ENCODE assay signal across 20 cellular contexts in genomic region chr13:95533545-95534135, GRCh38. TPM values are rescaled to one million over a fixed set of nuclear protein-coding genes. Genes with fewer than 3 reads are reported as not detected.
A peak's percentile ranks its signal among the peaks of the same experiment; 100 is the strongest.
DNase-seq lines count a peak whose midpoint lies in the region; ATAC-seq, FAIRE-seq and TF ChIP-seq lines count a peak whose summit lies in the region.
"Had no signal": no experiment of that assay in that cellular context is flagged by ENCODE, and none has a peak within 500 bp of the region (broad histone marks: within the 10 kb centered on the region; RNA-seq: fewer than 3 reads in every experiment).

No MANE protein-coding gene starts in this region.

- H3K9me3 Mint-ChIP-seq in MCF 10A (ENCODE audit: unreplicated experiment): peaks cover under 1% of the 10 kb centered on the region
- H3K9me3 Mint-ChIP-seq: dendritic cell treated with granulocyte-macrophage colony-stimulating factor and Interleukin-4, amounts not matched to agents 40 ng/mL and 50 ng/mL, for 4 days; nephron had no signal

- dilution Hi-C loops in mammary epithelial cell (cut with HindIII; ENCODE audit: low sequenced_read_pairs): no loop called here

- no peak for TF ChIP-seq EP300 in gastroesophageal sphincter (IDR thresholded peaks at IDR 0.05)

- POLR2A ChIA-PET in MCF 10A (lab: Yijun Ruan, JAX): interaction anchor here (0.7 kb wide), 1 partner anchor 16 kb away, joined by 3 read pairs; no protein-coding TSS in a partner anchor

- H2AFZ ChIP-seq in mammary epithelial cell (ENCODE audit: low read depth, low read length): no peak overlapping the region

- BruUV-seq in MCF 10A (replicated peaks; lab: Mats Ljungman, UMichigan) (no TSS peak), mammary epithelial cell (replicated peaks; lab: Mats Ljungman, UMichigan) (no TSS peak)

- H3K27me3 ChIP-seq in mammary epithelial cell (ENCODE audit: insufficient read depth, low read length) (no peaks in the 10 kb centered on the region), gastroesophageal sphincter (peaks cover 11% of the 10 kb centered on the region)

- 97% methylated on average over 7 of the region's 7 CpGs for WGBS in mammary epithelial cell (ENCODE audit: low coverage, missing lambda C conversion rate)
- WGBS in gastroesophageal sphincter (ENCODE audit: low coverage in 1 of 2), 2 donors: 59 to 70% methylated on average over 3 to 7 of the region's 7 CpGs

- H3K4me1 ChIP-seq in mammary epithelial cell (ENCODE audit: insufficient read depth, low read length) (peaks cover 26% of the 10 kb centered on the region), gastroesophageal sphincter (no peaks in the 10 kb centered on the region)
- H3K4me1 ChIP-seq: breast epithelium, tibial artery had no signal

- H3K4me3 ChIP-seq in mammary epithelial cell (replicated peaks in 1 of 3; ENCODE audit: insufficient read depth in 1 of 3, low read depth in 2 of 3, low read length in 3 of 3) (no peak overlapping the region), gastroesophageal sphincter (no peak overlapping the region)
- H3K4me3 ChIP-seq: A549, breast epithelium, esophagus squamous epithelium, SK-N-MC, tibial artery had no signal

- no peak overlapping the region for H3K9ac ChIP-seq in mammary epithelial cell (ENCODE audit: insufficient read depth, low read length)

- H3K4me3 Mint-ChIP-seq in MCF 10A (ENCODE audit: unreplicated experiment): no peak overlapping the region
- H3K4me3 Mint-ChIP-seq: dendritic cell treated with granulocyte-macrophage colony-stimulating factor and Interleukin-4, amounts not matched to agents 40 ng/mL and 50 ng/mL, for 4 days had no signal

- DNase-seq in MCF 10A (ENCODE audit: unreplicated experiment): peak; percentile 27
- no peak for DNase-seq in mammary epithelial cell
- DNase-seq in dermis blood vessel endothelial cell: peak; percentile 38
- DNase-seq in lung microvascular endothelial cell (ENCODE audit: low read depth in 2 of 2): peak; percentile 46 to 48
- no peak for DNase-seq in urothelium cell line (ENCODE audit: low spot score)
- DNase-seq: activated CD4-positive, alpha-beta T cell treated with anti-CD3 and anti-CD28 coated beads for 1 hour; esophagus squamous epithelium; NCI-H187; tibial artery had no signal

- H3K9me3 ChIP-seq in mammary epithelial cell (replicated peaks; ENCODE audit: insufficient read depth, low read length) (no peaks in the 10 kb centered on the region), gastroesophageal sphincter (no peaks in the 10 kb centered on the region)
- H3K9me3 ChIP-seq: A549, breast epithelium, esophagus squamous epithelium, tibial artery had no signal

- peaks cover 39% of the 10 kb centered on the region for H3K4me1 Mint-ChIP-seq in MCF 10A (ENCODE audit: insufficient read depth, unreplicated experiment)

- H4K20me1 ChIP-seq in mammary epithelial cell (ENCODE audit: insufficient read depth, low read length): no peaks in the 10 kb centered on the region

- ATAC-seq in GM18873 (IDR thresholded peaks at IDR 0.05; ENCODE audit: low FRiP score, unreplicated experiment): no peak
- ATAC-seq in GM19023 (IDR thresholded peaks at IDR 0.05; ENCODE audit: unreplicated experiment): no peak
- ATAC-seq in gastroesophageal sphincter: no peak
- ATAC-seq: A549 had no signal

- FAIRE-seq in urothelium cell line (lab: Jason Lieb, UNC): no peak
- FAIRE-seq: A549 had no signal

- in situ Hi-C loops in mammary epithelial cell (cut with MboI; ENCODE audit: low sequenced_read_pairs in 2 of 2): no loop called here

- no peak overlapping the region for H3K27ac ChIP-seq in mammary epithelial cell (ENCODE audit: insufficient read depth, low read depth, low read length)
- no peak overlapping the region for H3K27ac ChIP-seq in gastroesophageal sphincter
- H3K27ac ChIP-seq: breast epithelium, C4-2B, esophagus squamous epithelium, SK-N-MC, tibial artery had no signal

- H3K36me3 ChIP-seq in mammary epithelial cell (ENCODE audit: insufficient read depth, low read length) (no peaks in the 10 kb centered on the region), gastroesophageal sphincter (no peaks in the 10 kb centered on the region)
- H3K36me3 ChIP-seq: breast epithelium, esophagus squamous epithelium, tibial artery had no signal

- TF ChIP-seq CTCF in MCF 10A (IDR thresholded peaks at IDR 0.05; ENCODE audit: unreplicated experiment) (no peak), mammary epithelial cell (conservative IDR thresholded peaks at IDR 0.05 in 1 of 2, IDR thresholded peaks at IDR 0.05 in 1 of 2; ENCODE audit: extremely low read depth in 1 of 2, insufficient read depth in 1 of 2, low read depth in 1 of 2, low read length in 2 of 2) (no peak), gastroesophageal sphincter (IDR thresholded peaks at IDR 0.05) (no peak)

- intact Hi-C loops in MCF 10A (cut with micrococcal nuclease): no loop called here
- intact Hi-C loops in mammary epithelial cell (cut with micrococcal nuclease): loop anchor here (2.0 kb wide), 1 partner anchor 301 kb away; no protein-coding TSS in a partner anchor

- H3K79me2 ChIP-seq in mammary epithelial cell (ENCODE audit: insufficient read depth, low read length): no peaks in the 10 kb centered on the region

- no peak overlapping the region for H3K27ac Mint-ChIP-seq in MCF 10A (ENCODE audit: low read depth, unreplicated experiment)
- H3K27ac Mint-ChIP-seq: dendritic cell treated with granulocyte-macrophage colony-stimulating factor and Interleukin-4, amounts not matched to agents 40 ng/mL and 50 ng/mL, for 4 days had no signal

- TF ChIP-seq POLR2A in gastroesophageal sphincter (IDR thresholded peaks at IDR 0.05): no peak

- no peaks in the 10 kb centered on the region for H3K36me3 Mint-ChIP-seq in MCF 10A (ENCODE audit: insufficient read depth, unreplicated experiment)

- no peaks in the 10 kb centered on the region for H3K27me3 Mint-ChIP-seq in MCF 10A (ENCODE audit: insufficient read depth, unreplicated experiment)
- H3K27me3 Mint-ChIP-seq: dendritic cell treated with granulocyte-macrophage colony-stimulating factor and Interleukin-4, amounts not matched to agents 40 ng/mL and 50 ng/mL, for 4 days had no signal

- no peak overlapping the region for H3K4me2 ChIP-seq in mammary epithelial cell (ENCODE audit: insufficient read depth, low read depth, low read length)

- CTCF ChIA-PET in MCF 10A (lab: Yijun Ruan, JAX) (interaction anchor here (0.6 to 2.2 kb wide), 16 partner anchors 9 to 594 kb away, joined by 3 to 9 read pairs (median 4); no protein-coding TSS in a partner anchor), mammary epithelial cell (lab: Charles Lee; ENCODE audit: low non-redundant PET) (no interaction called here)

RNA-seq across cellular contexts. Expression of gene CLDN10, which starts 18.9 kb away (rescaled TPM):
- total RNA-seq in MCF 10A (2022) (not detected in 2 replicates), mammary epithelial cell (under 1 TPM in 1 of 2 donors, not detected in 1; 0.17 TPM), dermis blood vessel endothelial cell (0.88 and 1.2 TPM in 2 replicates), lung microvascular endothelial cell (0.20 TPM in 1 of 2 replicates, not detected in the other), gastroesophageal sphincter (10 to 100 TPM in 1 of 4 donors, under 1 TPM in 1, not detected in 2; 0.81 to 16.8 TPM)
- not detected for polyA plus RNA-seq in mammary epithelial cell
- polyA minus RNA-seq in mammary epithelial cell: not detected
- total RNA-seq: activated CD8-positive, alpha-beta memory T cell treated with anti-CD3 and anti-CD28 coated beads for 36 hours; mesenteric fat pad had no signal

Comparison
In these comparisons a context has a peak if more than half of its experiments do, and no peak if none do; other contexts are left out.
1. DNase-seq: peak in MCF 10A (single experiment), dermis blood vessel endothelial cell (single experiment) and lung microvascular endothelial cell (2 of 2); none in mammary epithelial cell (single experiment) and urothelium cell line (single experiment).